Comparison of ENCODE assay signal across 1 cellular context in genomic region chr2:171574149-171574795, GRCh38.
A peak's percentile ranks its signal among the peaks of the same experiment; 100 is the strongest.
TF ChIP-seq lines count a peak whose summit lies in the region.

No MANE protein-coding gene starts in this region.

TF ChIP-seq in HepG2, 621 proteins besides CTCF, POLR2A, EP300 and RAD21 (continued from another document and continues in another):
- TF ChIP-seq ZNF367 (CRISPR knock-in tag; IDR thresholded peaks at IDR 0.05; ENCODE audit: borderline replicate concordance) (no peak), ZNF350 (CRISPR knock-in tag; IDR thresholded peaks at IDR 0.05; ENCODE audit: borderline replicate concordance, low read depth) (peak; percentile 61; the same call in 1 of the 2 replicates), ZNF800 (CRISPR knock-in tag; IDR thresholded peaks at IDR 0.05) (no peak; the same call in 1 of the 2 replicates), SUZ12 (IDR thresholded peaks at IDR 0.05; ENCODE audit: low read depth, low read length) (peak; percentile 29; the same call in 1 of the 2 replicates), ZNF264 (CRISPR knock-in tag; IDR thresholded peaks at IDR 0.05) (no peak), HMGXB3 (CRISPR knock-in tag; IDR thresholded peaks at IDR 0.05; ENCODE audit: borderline replicate concordance) (no peak; the same call in 1 of the 2 replicates), ISX (CRISPR knock-in tag; conservative IDR thresholded peaks at IDR 0.05) (no peak), ZNF224 (CRISPR knock-in tag; IDR thresholded peaks at IDR 0.05) (no peak), LRRFIP1 (CRISPR knock-in tag; conservative IDR thresholded peaks at IDR 0.05) (no peak), MYC (CRISPR knock-in tag; IDR thresholded peaks at IDR 0.05; ENCODE audit: borderline replicate concordance) (peak; percentile 57; the same call in 1 of the 2 replicates), DZIP1 (CRISPR knock-in tag; IDR thresholded peaks at IDR 0.05) (no peak), AGO2 (optimal IDR thresholded peaks at IDR 0.05; ENCODE audit: low read depth, low read length) (no peak), ZBTB7B (CRISPR knock-in tag; IDR thresholded peaks at IDR 0.05) (no peak), ZNF567 (CRISPR knock-in tag; IDR thresholded peaks at IDR 0.05; ENCODE audit: borderline replicate concordance) (no peak), ZNF720 (CRISPR knock-in tag; IDR thresholded peaks at IDR 0.05) (no peak), SETDB1 (CRISPR knock-in tag; IDR thresholded peaks at IDR 0.05; ENCODE audit: borderline replicate concordance) (no peak), RFXAP (CRISPR knock-in tag; IDR thresholded peaks at IDR 0.05; ENCODE audit: borderline replicate concordance) (no peak), HDAC2 (CRISPR knock-in tag; IDR thresholded peaks at IDR 0.05) (0 out of 2 replicates have a peak, but pooled peaks have one; percentile 12), ATF6 (CRISPR knock-in tag; conservative IDR thresholded peaks at IDR 0.05) (no peak), MAF1 (CRISPR knock-in tag; IDR thresholded peaks at IDR 0.05; ENCODE audit: borderline replicate concordance) (no peak), PHB2 (IDR thresholded peaks at IDR 0.05; ENCODE audit: partially characterized antibody) (no peak), ZNF619 (CRISPR knock-in tag; IDR thresholded peaks at IDR 0.05) (no peak), FOXK1 (CRISPR knock-in tag; IDR thresholded peaks at IDR 0.05; ENCODE audit: borderline replicate concordance, low read depth) (peak; percentile 62; the same call in 1 of the 2 replicates), ZNF234 (CRISPR knock-in tag; conservative IDR thresholded peaks at IDR 0.05) (no peak), ZNF33A (CRISPR knock-in tag; IDR thresholded peaks at IDR 0.05; ENCODE audit: borderline replicate concordance) (no peak), MYPOP (CRISPR knock-in tag; IDR thresholded peaks at IDR 0.05) (0 out of 2 replicates have a peak, but pooled peaks have one; percentile 42), TOE1 (CRISPR knock-in tag; IDR thresholded peaks at IDR 0.05) (no peak), JDP2 (CRISPR knock-in tag; IDR thresholded peaks at IDR 0.05; ENCODE audit: borderline replicate concordance) (no peak), SKI (IDR thresholded peaks at IDR 0.05; ENCODE audit: partially characterized antibody) (no peak), HNF4G (IDR thresholded peaks at IDR 0.05; ENCODE audit: borderline replicate concordance, low read depth, low read length) (no peak), HNF4G (CRISPR knock-in tag; IDR thresholded peaks at IDR 0.05; ENCODE audit: borderline replicate concordance, low read depth) (no peak), ZFP1 (CRISPR knock-in tag; IDR thresholded peaks at IDR 0.05) (0 out of 2 replicates have a peak, but pooled peaks have one; percentile 18), RERE (CRISPR knock-in tag; IDR thresholded peaks at IDR 0.05; ENCODE audit: low read depth) (no peak), CENPX (CRISPR knock-in tag; IDR thresholded peaks at IDR 0.05) (no peak), SALL1 (CRISPR knock-in tag; IDR thresholded peaks at IDR 0.05) (peak; percentile 64; the same call in 1 of the 2 replicates), TBL1XR1 (IDR thresholded peaks at IDR 0.05; ENCODE audit: borderline replicate concordance, low read length, partially characterized antibody) (peak; percentile 19), MAFF (IDR thresholded peaks at IDR 0.05; ENCODE audit: low read depth, low read length) (no peak), NFE2L1 (CRISPR knock-in tag; IDR thresholded peaks at IDR 0.05; ENCODE audit: borderline replicate concordance) (no peak)
